ENCODE assay signal across 24 cellular contexts in the genomic region with DNA sequence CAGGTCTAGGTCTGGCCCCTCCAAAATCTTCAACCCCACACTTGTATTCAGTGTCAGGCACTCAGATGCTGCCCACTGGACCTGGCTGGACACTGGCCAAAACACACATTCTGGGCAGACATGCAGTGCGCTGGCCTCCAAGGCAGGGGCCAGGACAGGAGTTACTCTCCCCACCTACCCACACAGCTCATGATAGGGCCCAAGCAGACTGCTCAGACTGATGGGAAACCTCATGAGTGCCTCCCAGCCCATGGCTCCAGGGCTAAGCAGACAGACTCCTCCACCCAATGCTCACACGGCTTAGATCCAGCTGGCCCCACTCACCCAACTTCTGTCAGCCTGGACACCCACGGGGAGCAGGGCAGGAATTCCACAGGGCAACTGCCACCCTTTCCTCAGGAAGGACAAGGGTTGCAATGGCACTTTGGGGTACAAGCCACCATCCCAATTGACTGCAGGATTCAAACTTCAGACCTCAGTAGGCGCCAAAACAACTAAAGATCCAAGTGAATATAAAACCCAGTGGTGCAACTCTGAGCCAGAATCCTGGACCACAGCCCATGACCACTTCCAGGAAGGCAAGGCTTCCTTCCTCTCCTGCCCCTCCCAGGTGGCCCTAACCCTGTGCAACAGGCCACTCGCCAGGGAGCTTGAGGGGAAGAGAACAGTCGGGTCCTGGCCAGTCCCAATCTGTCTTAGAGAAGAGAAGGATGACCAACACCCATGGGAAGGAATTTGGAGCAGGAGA. TPM values are rescaled to one million over a fixed set of nuclear protein-coding genes. Genes with fewer than 3 reads are reported as not detected.
DNase-seq lines count a peak whose midpoint lies in the region; ATAC-seq, FAIRE-seq and TF ChIP-seq lines count a peak whose summit lies in the region.
"Had no signal": no experiment of that assay in that cellular context is flagged by ENCODE, and none has a peak within 500 bp of the region (broad histone marks: within the 10 kb centered on the region; RNA-seq: fewer than 3 reads in every experiment).

No MANE protein-coding gene starts in this region.

- H3K9me3 ChIP-seq in IMR-90 (ENCODE audit: control insufficient read depth, insufficient read depth, low read length): 0 out of 2 replicates have a peak, but pooled peaks cover 2% of the 10 kb centered on the region
- H3K9me3 ChIP-seq in H1 (ENCODE audit: insufficient read depth in 2 of 2, low read depth in 1 of 2, low read length in 1 of 2): no peaks in the 10 kb centered on the region
- H3K9me3 ChIP-seq in spleen: no peaks in the 10 kb centered on the region
- H3K9me3 ChIP-seq: ascending aorta had no signal

- peaks cover 56% of the 10 kb centered on the region for H3K27me3 ChIP-seq in IMR-90 (ENCODE audit: control insufficient read depth, insufficient read depth, low read length)
- H3K27me3 ChIP-seq in H1 (replicated peaks in 1 of 4; ENCODE audit: control insufficient read depth in 3 of 4, extremely low read depth in 1 of 4, insufficient read depth in 3 of 4, low read length in 3 of 4): peaks cover 7 to 28% (median 24%) of the 10 kb centered on the region in 4 experiments
- peaks cover 0 to 33% (median 10%) of the 10 kb centered on the region in 7 donors for H3K27me3 ChIP-seq in spleen (replicated peaks in 1 of 7)

- CTCF ChIA-PET in IMR-90 (lab: Yijun Ruan, JAX): no interaction called here
- CTCF ChIA-PET in H1 (lab: Charles Lee; ENCODE audit: partially characterized antibody): interaction anchor here (0.6 to 4.3 kb wide), 25 partner anchors 9 to 252 kb away, joined by 3 to 40 read pairs (median 5); no protein-coding TSS in a partner anchor

- no peak for TF ChIP-seq POLR2A in IMR-90 (IDR thresholded peaks at IDR 0.05; ENCODE audit: low read depth, low read length)
- no peak for TF ChIP-seq POLR2A in H1 (IDR thresholded peaks at IDR 0.05; ENCODE audit: control extremely low read depth in 1 of 2, low read depth in 2 of 2, low read length in 2 of 2)
- TF ChIP-seq POLR2A in spleen (IDR thresholded peaks at IDR 0.05): no peak

- H3K79me2 ChIP-seq in H1 (ENCODE audit: control insufficient read depth in 1 of 2, insufficient read depth in 2 of 2, low read length in 2 of 2): no peaks in the 10 kb centered on the region

- H3K79me1 ChIP-seq in IMR-90 (ENCODE audit: low read depth in 1 of 2, low read length in 2 of 2) (no peaks in the 10 kb centered on the region), H1 (ENCODE audit: low read depth, low read length) (no peaks in the 10 kb centered on the region)

- H3K18ac ChIP-seq in IMR-90 (ENCODE audit: low read depth, low read length): no peak overlapping the region
- 0 out of 2 replicates have a peak overlapping the region, but pooled peaks have one; percentile 28 for H3K18ac ChIP-seq in H1 (ENCODE audit: extremely low read depth, low read length)

- no peak for TF ChIP-seq EP300 in H1 (IDR thresholded peaks at IDR 0.05; ENCODE audit: borderline replicate concordance in 1 of 2, low read depth in 2 of 2, low read length in 2 of 2)

- TF ChIP-seq CTCF in IMR-90 (conservative IDR thresholded peaks at IDR 0.05; ENCODE audit: low read depth, low read length): no peak
- no peak for TF ChIP-seq CTCF in H1 (IDR thresholded peaks at IDR 0.05; ENCODE audit: control extremely low read depth in 1 of 3, insufficient read depth in 1 of 3, low read depth in 1 of 3, low read length in 3 of 3)
- TF ChIP-seq CTCF in spleen (IDR thresholded peaks at IDR 0.05 in 8 of 11, conservative IDR thresholded peaks at IDR 0.05 in 3 of 11): no peak

- H4K91ac ChIP-seq in IMR-90 (ENCODE audit: insufficient read depth, low read depth, low read length): no peak overlapping the region
- no peak overlapping the region for H4K91ac ChIP-seq in H1 (replicated peaks; ENCODE audit: insufficient read length, low read length)

- H2AFZ ChIP-seq in IMR-90 (replicated peaks; ENCODE audit: low read length, poor library complexity) (no peak overlapping the region), H1 (ENCODE audit: low read length) (no peak overlapping the region)

- peak overlapping the region; percentile 19; the same call in 1 of the 2 replicates for H2BK12ac ChIP-seq in H1 (ENCODE audit: low read depth, low read length)

- in situ Hi-C loops in IMR-90 (cut with MboI; ENCODE audit: low sequenced_read_pairs): no loop called here

- no peak overlapping the region for H2BK120ac ChIP-seq in IMR-90 (ENCODE audit: low read depth, low read length)
- no peak overlapping the region for H2BK120ac ChIP-seq in H1 (replicated peaks; ENCODE audit: low read depth, low read length)

- H3K4ac ChIP-seq in IMR-90 (ENCODE audit: low read depth, low read length): no peak overlapping the region
- H3K4ac ChIP-seq in H1 (replicated peaks; ENCODE audit: insufficient read length, low read depth, low read length): no peak overlapping the region

- peak overlapping the region; percentile 15 for H2AK9ac ChIP-seq in IMR-90 (replicated peaks; ENCODE audit: low read depth, low read length, poor library complexity)

- no peak overlapping the region for H3K4me2 ChIP-seq in IMR-90 (ENCODE audit: low read depth, low read length)
- H3K4me2 ChIP-seq in H1 (ENCODE audit: insufficient read depth in 1 of 2, low read depth in 2 of 2, low read length in 2 of 2): no peak overlapping the region; a peak in 1 of 4 replicates

- H4K5ac ChIP-seq in IMR-90 (ENCODE audit: low read depth, low read length): no peak overlapping the region
- H4K5ac ChIP-seq in H1 (ENCODE audit: insufficient read length, low read depth, low read length): no peak overlapping the region

- intact Hi-C loops in IMR-90 (cut with micrococcal nuclease) (no loop called here), spleen (cut with DNase I; ENCODE audit: low total_unique reads) (no loop called here)

- no peak overlapping the region for H2BK20ac ChIP-seq in IMR-90 (ENCODE audit: low read depth, low read length)
- no peak overlapping the region for H2BK20ac ChIP-seq in H1 (ENCODE audit: low read length)

- H2AK5ac ChIP-seq in IMR-90 (ENCODE audit: low read depth, low read length): no peak overlapping the region
- peak overlapping the region; percentile 32 for H2AK5ac ChIP-seq in H1 (ENCODE audit: low read depth, low read length)

- BruUV-seq in IMR-90 (replicated peaks; lab: Mats Ljungman, UMichigan): no TSS peak

- POLR2A ChIA-PET in IMR-90 (lab: Charles Lee; ENCODE audit: unreplicated experiment): no interaction called here
- POLR2A ChIA-PET in H1 (lab: Charles Lee; ENCODE audit: partially characterized antibody): interaction anchor here (0.9 to 2.0 kb wide), 4 partner anchors 98 to 124 kb away, joined by 3 to 7 read pairs (median 6); a partner anchor contains a TSS

- dilution Hi-C loops in IMR-90 (cut with HindIII; ENCODE audit: low sequenced_read_pairs, unreplicated experiment): no loop called here

- H2BK5ac ChIP-seq in IMR-90 (ENCODE audit: low read depth, low read length, poor library complexity, severe bottlenecking) (no peak overlapping the region), H1 (ENCODE audit: low read depth, low read length) (no peak overlapping the region)

- no peak overlapping the region for H3K23ac ChIP-seq in IMR-90 (ENCODE audit: low read depth, low read length)
- no peak overlapping the region for H3K23ac ChIP-seq in H1 (ENCODE audit: insufficient read length)

- no peaks in the 10 kb centered on the region; the same call in 1 of the 2 replicates for H3K9me1 ChIP-seq in IMR-90 (ENCODE audit: insufficient read depth, low read length)

- DNase-seq in IMR-90 (no peak), H1 (ENCODE audit: low read depth in 1 of 2, low spot score in 2 of 2) (peak in 1 of 2 experiments; percentile 43), left lobe of liver (ENCODE audit: low spot score) (peak; percentile 43), spleen (peak; percentile 80), NCI-H446 (lab: John Stamatoyannopoulos, UW) (no peak), EL (no peak)
- DNase-seq: activated CD4-positive, alpha-beta T cell treated with anti-CD3 and anti-CD28 coated beads for 48 hours; activated naive CD4-positive, alpha-beta T cell treated with anti-CD3 and anti-CD28 coated beads, Interleukin-2, amount 10 ng/mL, durations not matched to agents 7 days and 5 days; activated T-cell treated with anti-CD3 and anti-CD28 coated beads, Interleukin-2, amount 50 U/mL, for 1 hour; DMS53; NCI-H187 treated with DMSO at 0.1 percent for 48 hours; stimulated activated CD4-positive, alpha-beta T cell treated with anti-CD3 and anti-CD28 coated beads, Interleukin-12 subunit alpha, Interleukin-12 subunit beta, amount 100 ng/mL, for 4 hours had no signal

- H2BK15ac ChIP-seq in IMR-90 (ENCODE audit: low read depth, low read length) (no peak overlapping the region), H1 (ENCODE audit: low read length) (no peak overlapping the region)

- ATAC-seq in IMR-90 (ENCODE audit: low read depth): no peak
- peak; percentile 49 for ATAC-seq in left lobe of liver
- ATAC-seq in HG02588 (IDR thresholded peaks at IDR 0.05; ENCODE audit: unreplicated experiment): no peak
- no peak for ATAC-seq in HG03432 (IDR thresholded peaks at IDR 0.05; ENCODE audit: unreplicated experiment)
- ATAC-seq: CD8-positive, alpha-beta T cell had no signal

- FAIRE-seq in H1 (lab: Jason Lieb, UNC): no peak
- FAIRE-seq: endometrium, islet of Langerhans, K562, TTC549 had no signal

- H3K4me3 ChIP-seq in IMR-90 (ENCODE audit: insufficient read depth, low read depth, low read length): no peak overlapping the region
- H3K4me3 ChIP-seq in H1 (ENCODE audit: extremely low read depth in 1 of 4, insufficient read depth in 2 of 4, low read depth in 3 of 4, low read length in 4 of 4): no peak overlapping the region
- H3K4me3 ChIP-seq in spleen: peak overlapping the region; percentile 28 to 67 (median 34)
- H3K4me3 ChIP-seq: ascending aorta, K562 had no signal

- H4K8ac ChIP-seq in IMR-90 (ENCODE audit: low read depth in 2 of 2, low read length in 2 of 2): no peak overlapping the region
- no peak overlapping the region; the same call in 1 of the 2 replicates for H4K8ac ChIP-seq in H1 (ENCODE audit: extremely low read depth, insufficient read depth, low read length)

- no peak for TF ChIP-seq RAD21 in IMR-90 (IDR thresholded peaks at IDR 0.05; ENCODE audit: low read length)
- TF ChIP-seq RAD21 in H1 (IDR thresholded peaks at IDR 0.05 in 1 of 2, conservative IDR thresholded peaks at IDR 0.05 in 1 of 2; ENCODE audit: low read depth in 2 of 2, low read length in 2 of 2): no peak

- H3K56ac ChIP-seq in IMR-90 (ENCODE audit: extremely low read depth, insufficient read depth, low read length): no peak overlapping the region
- H3K56ac ChIP-seq in H1 (replicated peaks; ENCODE audit: insufficient read length, low read depth, low read length): no peak overlapping the region

- no peak overlapping the region for H3K9ac ChIP-seq in IMR-90 (ENCODE audit: low read depth, low read length)
- no peak overlapping the region for H3K9ac ChIP-seq in H1 (replicated peaks in 1 of 4; ENCODE audit: extremely low read depth in 1 of 4, low read depth in 3 of 4, low read length in 3 of 4)

- H3K4me1 ChIP-seq in IMR-90 (ENCODE audit: control insufficient read depth, insufficient read depth, low read length) (peaks cover 3% of the 10 kb centered on the region), H1 (replicated peaks in 1 of 4; ENCODE audit: control insufficient read depth in 3 of 4, insufficient read depth in 4 of 4, low read length in 3 of 4) (peaks cover 0 to 6% (median 4%) of the 10 kb centered on the region in 4 experiments; a peak in 4 of 7 replicates), spleen (peaks cover 7 to 88% (median 32%) of the 10 kb centered on the region in 6 donors)
- H3K4me1 ChIP-seq: ascending aorta had no signal

- H3K36me3 ChIP-seq in IMR-90 (ENCODE audit: control insufficient read depth, insufficient read depth, low read length) (no peaks in the 10 kb centered on the region), H1 (ENCODE audit: control insufficient read depth in 2 of 4, insufficient read depth in 4 of 4, low read length in 3 of 4) (no peaks in the 10 kb centered on the region), spleen (peaks cover 0 to 14% (median 0%) of the 10 kb centered on the region in 6 donors)
- H3K36me3 ChIP-seq: ascending aorta had no signal

- H3K14ac ChIP-seq in IMR-90 (replicated peaks; ENCODE audit: low read depth, low read length) (no peak overlapping the region), H1 (ENCODE audit: insufficient read length) (no peak overlapping the region)

- H3K23me2 ChIP-seq in H1 (ENCODE audit: low read depth, low read length): peaks cover 2% of the 10 kb centered on the region

- WGBS in IMR-90 (ENCODE audit: extremely low coverage in 2 of 2, insufficient read length in 1 of 2), 2 experiments: no CpG with 5 or more reads among the region's 6 CpGs
- WGBS in H1 (ENCODE audit: extremely low coverage in 1 of 2, insufficient coverage in 1 of 2, insufficient read length in 1 of 2, insufficient replicate concordance in 2 of 2, low coverage in 1 of 2, low lambda C conversion rate in 2 of 2, missing lambda C conversion rate in 1 of 2), 2 experiments: 92% methylated on average over 6 of the region's 6 CpGs; no CpG with 5 or more reads in 1 of the 2 experiments
- WGBS in spleen, 5 donors: 26 to 67% (median 46%) methylated on average over 3 to 6 of the region's 6 CpGs

- H4K20me1 ChIP-seq in IMR-90 (ENCODE audit: insufficient read depth, low read length) (no peaks in the 10 kb centered on the region; the same call in 1 of the 2 replicates), H1 (replicated peaks in 1 of 2; ENCODE audit: control insufficient read depth in 1 of 2, insufficient read depth in 2 of 2, low read length in 2 of 2) (no peaks in the 10 kb centered on the region)

- H3K27ac ChIP-seq in IMR-90 (ENCODE audit: insufficient read depth, low read length) (no peak overlapping the region), H1 (ENCODE audit: low read depth, low read length) (no peak overlapping the region), spleen (peak overlapping the region; percentile 29 to 83 (median 70))
- H3K27ac ChIP-seq: ascending aorta had no signal

RNA-seq across cellular contexts. Expression of gene LTF, which starts 1.4 kb away (rescaled TPM):
- total RNA-seq in IMR-90 (2012; rRNA removed) (not detected in 2 replicates), left lobe of liver (1.7 TPM), spleen (100 to 1,000 TPM in 3 of 7 donors, 10 to 100 TPM in 4; 48.2 to 598 (median 63.2) TPM)
- polyA plus RNA-seq in IMR-90 (2012; rRNA removed) (0.04 TPM in 1 of 2 replicates, not detected in the other), H1 (2011; rRNA removed) (0.23 and 0.36 TPM in 2 replicates), spleen (10 to 100 TPM; 15.2 to 34.7 (median 16.7) TPM)
- not detected in 2 replicates for polyA plus RNA-seq in IMR-90 (2012; cell fraction: cytosol; rRNA removed)
- polyA plus RNA-seq in IMR-90 (2012; cell fraction: nucleus; rRNA removed; ENCODE audit: low replicate concordance): 0.14 TPM in 1 of 2 replicates, not detected in the other
- 0.80 and 0.99 TPM in 2 replicates for total RNA-seq in H1 (2021; fragmentation: NEBNext Ultra II Directional; extraction: Animal tissue kit (Norgen Biotek cat#: 25700))
- polyA plus RNA-seq in H1 (2011; cell fraction: cytosol; rRNA removed): 0.36 TPM
- 0.76 TPM for polyA plus RNA-seq in H1 (2011; cell fraction: nucleus; rRNA removed)
- polyA plus RNA-seq in H1 (2012, experiment 1 of 2): 0.41 to 0.60 TPM (median 0.47 TPM) in 4 replicates
- 0.66 TPM for polyA plus RNA-seq in H1 (2012, experiment 2 of 2)
- 0.55 TPM for polyA plus RNA-seq in H1 (2013, experiment 1 of 2)
- 0.50 TPM for polyA plus RNA-seq in H1 (2013, experiment 2 of 2)
- polyA minus RNA-seq in H1 (2011; rRNA and poly(A)+ RNA removed): 0.28 and 0.93 TPM in 2 replicates
- 1.7 TPM for polyA minus RNA-seq in H1 (2011; cell fraction: cytosol; rRNA and poly(A)+ RNA removed)
- not detected for polyA minus RNA-seq in H1 (2011; cell fraction: nucleus; rRNA and poly(A)+ RNA removed)
- total RNA-seq: CD8-positive, alpha-beta T cell; pulmonary artery endothelial cell had no signal
- polyA plus RNA-seq: K562, neural cell had no signal

RNA-seq across cellular contexts. Expression of gene RTP3, which starts 34.5 kb away (rescaled TPM):
- 0.18 TPM in 1 of 2 replicates, not detected in the other for total RNA-seq in IMR-90 (2012; rRNA removed)
- 0.10 and 0.26 TPM in 2 replicates for polyA plus RNA-seq in IMR-90 (2012; rRNA removed)
- 0.05 TPM in 1 of 2 replicates, not detected in the other for polyA plus RNA-seq in IMR-90 (2012; cell fraction: cytosol; rRNA removed)
- polyA plus RNA-seq in IMR-90 (2012; cell fraction: nucleus; rRNA removed; ENCODE audit: low replicate concordance): 0.08 TPM in 1 of 2 replicates, not detected in the other
- total RNA-seq in H1 (2021; fragmentation: NEBNext Ultra II Directional; extraction: Animal tissue kit (Norgen Biotek cat#: 25700)): 0.33 TPM in 1 of 2 replicates, not detected in the other
- polyA plus RNA-seq in H1 (2011; rRNA removed): 0.06 and 0.08 TPM in 2 replicates
- 0.05 TPM for polyA plus RNA-seq in H1 (2011; cell fraction: cytosol; rRNA removed)
- polyA plus RNA-seq in H1 (2011; cell fraction: nucleus; rRNA removed): not detected
- polyA plus RNA-seq in H1 (2012, experiment 1 of 2): 0.13 to 0.17 TPM (median 0.13 TPM) in 3 of 4 replicates, not detected in the other
- 0.13 TPM for polyA plus RNA-seq in H1 (2012, experiment 2 of 2)
- polyA plus RNA-seq in H1 (2013, experiment 1 of 2): 0.10 TPM
- not detected for polyA plus RNA-seq in H1 (2013, experiment 2 of 2)
- polyA minus RNA-seq in H1 (2011; rRNA and poly(A)+ RNA removed): not detected in 2 replicates
- not detected for polyA minus RNA-seq in H1 (2011; cell fraction: cytosol; rRNA and poly(A)+ RNA removed)
- polyA minus RNA-seq in H1 (2011; cell fraction: nucleus; rRNA and poly(A)+ RNA removed): not detected
- 28.6 TPM for total RNA-seq in left lobe of liver
- not detected for total RNA-seq in spleen
- not detected for polyA plus RNA-seq in spleen
- total RNA-seq: ascending aorta; CD8-positive, alpha-beta T cell; cerebellum; K562; pulmonary artery endothelial cell; temporal lobe had no signal
- polyA plus RNA-seq: K562, neural cell had no signal

RNA-seq across cellular contexts. Expression of gene CCRL2, which starts 56.2 kb away (rescaled TPM):
- total RNA-seq in IMR-90 (2012; rRNA removed) (0.28 and 0.36 TPM in 2 replicates), left lobe of liver (0.55 TPM), spleen (10 to 100 TPM in 6 of 7 donors, 1 to 10 TPM in 1; 9.9 to 21.7 (median 15.5) TPM)
- polyA plus RNA-seq in IMR-90 (2012; rRNA removed) (0.16 and 0.29 TPM in 2 replicates), H1 (2011; rRNA removed) (not detected in 2 replicates), spleen (10 to 100 TPM in 1 of 3 donors, 1 to 10 TPM in 2; 4.8 to 12.0 (median 5.6) TPM)
- polyA plus RNA-seq in IMR-90 (2012; cell fraction: cytosol; rRNA removed): 0.09 and 0.12 TPM in 2 replicates
- 0.05 and 0.31 TPM in 2 replicates for polyA plus RNA-seq in IMR-90 (2012; cell fraction: nucleus; rRNA removed; ENCODE audit: low replicate concordance)
- not detected in 2 replicates for total RNA-seq in H1 (2021; fragmentation: NEBNext Ultra II Directional; extraction: Animal tissue kit (Norgen Biotek cat#: 25700))
- polyA plus RNA-seq in H1 (2011; cell fraction: cytosol; rRNA removed): not detected
- not detected for polyA plus RNA-seq in H1 (2011; cell fraction: nucleus; rRNA removed)
- polyA plus RNA-seq in H1 (2012, experiment 1 of 2): not detected in 4 replicates
- not detected for polyA plus RNA-seq in H1 (2012, experiment 2 of 2)
- polyA plus RNA-seq in H1 (2013, experiment 1 of 2): not detected
- polyA plus RNA-seq in H1 (2013, experiment 2 of 2): not detected
- not detected in 2 replicates for polyA minus RNA-seq in H1 (2011; rRNA and poly(A)+ RNA removed)
- polyA minus RNA-seq in H1 (2011; cell fraction: cytosol; rRNA and poly(A)+ RNA removed): not detected
- not detected for polyA minus RNA-seq in H1 (2011; cell fraction: nucleus; rRNA and poly(A)+ RNA removed)
- total RNA-seq: ascending aorta had no signal
- polyA plus RNA-seq: neural cell had no signal

Comparison
In these comparisons a context has a peak if more than half of its experiments do, and no peak if none do; other contexts are left out.
1. DNase-seq: peak in left lobe of liver (single experiment) and spleen (single experiment); none in IMR-90 (single experiment), NCI-H446 (0 of 2) and EL (single experiment).
2. H3K27ac ChIP-seq: peak in spleen (8 of 8); none in IMR-90 (single experiment) and H1 (single experiment).
3. H3K4me3 ChIP-seq: peak in spleen (8 of 8); none in IMR-90 (single experiment) and H1 (0 of 4).
4. RNA of gene LTF, which starts 1.4 kb away (total RNA-seq): 48.2 to 598 TPM in spleen; 1.7 TPM in left lobe of liver (single experiment), 0.80 to 0.99 TPM in H1 and not detected in IMR-90; every median in the first group is over 10 times any median in the second.
5. RNA of gene RTP3, which starts 34.5 kb away (total RNA-seq): 28.6 TPM in left lobe of liver (single experiment); 0.18 TPM in IMR-90, 0.33 TPM in H1 and not detected in spleen; every median in the first group is over 10 times any median in the second.